In the genomic region with DNA sequence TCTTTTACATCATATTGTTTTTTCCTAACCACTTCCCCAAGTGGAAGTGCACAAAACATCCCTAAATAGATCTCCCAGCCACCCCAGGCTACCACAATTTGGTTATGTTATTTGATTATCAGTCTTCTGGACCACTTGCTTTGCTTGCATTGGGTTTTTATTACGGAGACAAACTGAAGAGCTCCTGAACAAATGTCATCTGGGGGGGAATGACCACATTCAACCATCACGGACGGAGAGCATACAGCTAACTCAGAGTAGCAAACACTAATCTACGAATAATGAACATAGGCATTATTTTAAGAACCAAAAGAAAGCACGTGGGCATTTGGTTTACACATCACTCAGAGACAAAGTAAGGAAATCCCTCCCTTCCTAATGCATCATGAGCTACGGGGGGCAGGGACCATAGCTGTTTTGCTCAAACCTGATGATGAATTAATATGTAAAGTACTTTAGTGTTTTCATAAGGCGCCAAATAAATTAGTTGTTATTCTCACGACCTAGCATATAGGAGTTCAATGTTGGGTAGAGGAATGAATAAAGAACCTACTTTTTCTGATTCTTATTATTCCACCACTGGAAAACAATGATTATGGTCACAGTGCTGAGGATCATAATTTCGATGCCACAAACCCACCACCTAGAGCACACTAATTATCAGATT, we compare ENCODE assay signal across 8 cellular contexts. TPM values are rescaled to one million over a fixed set of nuclear protein-coding genes. Genes with fewer than 3 reads are reported as not detected.
A peak's percentile ranks its signal among the peaks of the same experiment; 100 is the strongest.
DNase-seq lines count a peak whose midpoint lies in the region; ATAC-seq, FAIRE-seq and TF ChIP-seq lines count a peak whose summit lies in the region.

No MANE protein-coding gene starts in this region.

- TF ChIP-seq CTCF in endothelial cell of umbilical vein (IDR thresholded peaks at IDR 0.05; ENCODE audit: extremely low read depth in 1 of 2, insufficient read depth in 1 of 2, low read depth in 1 of 2, low read length in 2 of 2) = no peak
- no peak for TF ChIP-seq CTCF in neural crest cell (conservative IDR thresholded peaks at IDR 0.05)

- H3K4me3 Mint-ChIP-seq in T-helper 1 cell treated with Interleukin-12 subunit alpha and Interleukin-12 subunit beta and Interleukin-4 antibody, amounts not matched to agents 30 μg/mL and 1 μg/mL, for 36 hours = peak overlapping the region; percentile 80
- H3K4me3 Mint-ChIP-seq in neural crest cell = peak overlapping the region; percentile 97

- peak overlapping the region; percentile 90 for H3K27ac Mint-ChIP-seq in T-helper 1 cell treated with Interleukin-12 subunit alpha and Interleukin-12 subunit beta and Interleukin-4 antibody, amounts not matched to agents 30 μg/mL and 1 μg/mL, for 36 hours
- H3K27ac Mint-ChIP-seq in neural crest cell (ENCODE audit: unreplicated experiment) = peak overlapping the region; percentile 94

- H3K27ac ChIP-seq in endothelial cell of umbilical vein (ENCODE audit: insufficient read depth, low read depth, low read length) = peak overlapping the region; percentile 92

- peak; percentile 44 for FAIRE-seq in endothelial cell of umbilical vein (lab: Jason Lieb, UNC)

- TSS peak; percentile 79 for BruUV-seq in endothelial cell of umbilical vein (replicated peaks; lab: Mats Ljungman, UMichigan)

- TF ChIP-seq POLR2A in endothelial cell of umbilical vein (IDR thresholded peaks at IDR 0.05; ENCODE audit: low read depth, low read length) = no peak

- H3K36me3 Mint-ChIP-seq in T-helper 1 cell treated with Interleukin-12 subunit alpha and Interleukin-12 subunit beta and Interleukin-4 antibody, amounts not matched to agents 30 μg/mL and 1 μg/mL, for 36 hours (ENCODE audit: low read depth) = peaks cover 15% of the 10 kb centered on the region
- H3K36me3 Mint-ChIP-seq in neural crest cell (ENCODE audit: low read depth) = no peaks in the 10 kb centered on the region

- CTCF ChIA-PET in endothelial cell of umbilical vein (lab: Charles Lee) = interaction anchor here (0.8 to 3.6 kb wide), 11 partner anchors 9 to 155 kb away, joined by 3 to 20 read pairs (median 4); a partner anchor contains a TSS

- H3K79me2 ChIP-seq in endothelial cell of umbilical vein (ENCODE audit: control insufficient read depth, insufficient read depth, low read length) = peaks cover 29% of the 10 kb centered on the region

- H3K4me1 ChIP-seq in endothelial cell of umbilical vein (ENCODE audit: control insufficient read depth, extremely low read depth, insufficient read depth, low read length) = peaks cover 25% of the 10 kb centered on the region

- no peaks in the 10 kb centered on the region for H3K9me3 ChIP-seq in endothelial cell of umbilical vein (replicated peaks; ENCODE audit: control insufficient read depth, insufficient read depth, low read length)

- peak overlapping the region; percentile 78 for H2AFZ ChIP-seq in endothelial cell of umbilical vein (ENCODE audit: low read depth, low read length)

- H3K9me3 Mint-ChIP-seq in T-helper 1 cell treated with Interleukin-12 subunit alpha and Interleukin-12 subunit beta and Interleukin-4 antibody, amounts not matched to agents 30 μg/mL and 1 μg/mL, for 36 hours = no peaks in the 10 kb centered on the region
- H3K9me3 Mint-ChIP-seq in neural crest cell = no peaks in the 10 kb centered on the region

- peak overlapping the region; percentile 87 for H3K9ac ChIP-seq in endothelial cell of umbilical vein (replicated peaks; ENCODE audit: extremely low read depth, insufficient read depth, low read length)

- peak overlapping the region; percentile 68 for H3K4me2 ChIP-seq in endothelial cell of umbilical vein (ENCODE audit: insufficient read depth, low read length)

- H3K4me3 ChIP-seq in endothelial cell of umbilical vein (replicated peaks in 1 of 3; ENCODE audit: insufficient read depth in 1 of 3, low read depth in 1 of 3, low read length in 3 of 3) = peak overlapping the region; percentile 33 to 76 (median 60)

- no peak for DNase-seq in Right ventricle myocardium superior
- no peak for DNase-seq in cardiac septum (ENCODE audit: low spot score)
- peak; percentile 87 for DNase-seq in endothelial cell of umbilical vein (ENCODE audit: low read depth, low spot score)
- no peak for DNase-seq in neural crest cell (ENCODE audit: low read depth, low spot score)
- DNase-seq in cortex of kidney (lab: John Stamatoyannopoulos, UW) = no peak

- H3K9me1 ChIP-seq in endothelial cell of umbilical vein (replicated peaks; ENCODE audit: control insufficient read depth, extremely low read depth, insufficient read depth, low read length) = no peaks in the 10 kb centered on the region

- ATAC-seq in Right ventricle myocardium superior (ENCODE audit: poor library complexity) = peak; percentile 4
- ATAC-seq in GM18909 (IDR thresholded peaks at IDR 0.05; ENCODE audit: poor library complexity, unreplicated experiment) = no peak
- no peak for ATAC-seq in GM18867 (IDR thresholded peaks at IDR 0.05; ENCODE audit: unreplicated experiment)

- H3K36me3 ChIP-seq in endothelial cell of umbilical vein (ENCODE audit: control insufficient read depth in 2 of 2, extremely low read depth in 1 of 2, insufficient read depth in 2 of 2, low read length in 2 of 2) = no peaks in the 10 kb centered on the region

- no peaks in the 10 kb centered on the region for H4K20me1 ChIP-seq in endothelial cell of umbilical vein (replicated peaks; ENCODE audit: control insufficient read depth, extremely low read depth, insufficient read depth, low read length)

- H3K27me3 ChIP-seq in endothelial cell of umbilical vein (ENCODE audit: control insufficient read depth in 2 of 2, insufficient read depth in 2 of 2, low read length in 2 of 2) = no peaks in the 10 kb centered on the region

- H3K4me1 Mint-ChIP-seq in T-helper 1 cell treated with Interleukin-12 subunit alpha and Interleukin-12 subunit beta and Interleukin-4 antibody, amounts not matched to agents 30 μg/mL and 1 μg/mL, for 36 hours (ENCODE audit: low read depth) = peaks cover 57% of the 10 kb centered on the region
- H3K4me1 Mint-ChIP-seq in neural crest cell = peaks cover 40% of the 10 kb centered on the region

- intact Hi-C loops in Right ventricle myocardium superior (cut with DNase I) = no loop called here
- intact Hi-C loops in cardiac septum (cut with DNase I) = no loop called here
- intact Hi-C loops in endothelial cell of umbilical vein (cut with micrococcal nuclease) = loop anchor here (1.0 to 10.0 kb wide), 8 partner anchors 8 to 289 kb away; a partner anchor contains a TSS

- H3K27me3 Mint-ChIP-seq in T-helper 1 cell treated with Interleukin-12 subunit alpha and Interleukin-12 subunit beta and Interleukin-4 antibody, amounts not matched to agents 30 μg/mL and 1 μg/mL, for 36 hours (ENCODE audit: low read depth) = no peaks in the 10 kb centered on the region
- no peaks in the 10 kb centered on the region for H3K27me3 Mint-ChIP-seq in neural crest cell (ENCODE audit: low read depth)

- POLR2A ChIA-PET in endothelial cell of umbilical vein (lab: Charles Lee) = interaction anchor here (0.6 to 1.1 kb wide), 3 partner anchors 13 to 23 kb away, joined by 3 read pairs; no protein-coding TSS in a partner anchor

- dilution Hi-C loops in endothelial cell of umbilical vein (cut with MboI; ENCODE audit: extremely low pct_ligation_motif_present, low sequenced_read_pairs) = no loop called here

TF ChIP-seq in endothelial cell of umbilical vein, 7 proteins besides CTCF, POLR2A, EP300 and RAD21:
- TF ChIP-seq POLR2AphosphoS5 (IDR thresholded peaks at IDR 0.05; ENCODE audit: insufficient read depth, low read depth, low read length) (peak; percentile 9), GATA2 (IDR thresholded peaks at IDR 0.05; ENCODE audit: insufficient read depth, insufficient read length, low read depth, low read length) (no peak), MYC (IDR thresholded peaks at IDR 0.05; ENCODE audit: low read depth, low read length) (peak; percentile 7), JUN (IDR thresholded peaks at IDR 0.05; ENCODE audit: borderline replicate concordance, insufficient read depth, insufficient read length, low read depth) (peak; percentile 14), FOS (IDR thresholded peaks at IDR 0.05; ENCODE audit: borderline replicate concordance, insufficient read depth, low read length) (no peak)
- TF ChIP-seq, protein P1, sequence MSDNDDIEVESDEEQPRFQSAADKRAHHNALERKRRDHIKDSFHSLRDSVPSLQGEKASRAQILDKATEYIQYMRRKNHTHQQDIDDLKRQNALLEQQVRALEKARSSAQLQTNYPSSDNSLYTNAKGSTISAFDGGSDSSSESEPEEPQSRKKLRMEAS (IDR thresholded peaks at IDR 0.05; ENCODE audit: insufficient read depth, insufficient read length) = peak; percentile 77

RNA-seq across cellular contexts. Expression of a gene that starts 11.6 kb away (rescaled TPM):
- total RNA-seq in Right ventricle myocardium superior (not detected), cardiac septum (not detected), endothelial cell of umbilical vein (1.00 and 2.7 TPM in 2 replicates), neural crest cell (not detected in 2 replicates)
- polyA plus RNA-seq in endothelial cell of umbilical vein = 0.33 and 0.39 TPM in 2 replicates
- polyA plus RNA-seq in endothelial cell of umbilical vein (2011; cell fraction: cytosol; rRNA removed) = 0.86 and 1.4 TPM in 2 replicates
- 0.38 and 0.91 TPM in 2 replicates for polyA plus RNA-seq in endothelial cell of umbilical vein (2011; cell fraction: nucleus; rRNA removed)
- 7.6 and 11.1 TPM in 2 replicates for polyA plus RNA-seq in endothelial cell of umbilical vein (2012)
- 0.45 TPM in 1 of 2 replicates, not detected in the other for polyA minus RNA-seq in endothelial cell of umbilical vein
- 4.4 TPM for polyA minus RNA-seq in endothelial cell of umbilical vein (2011; cell fraction: cytosol; rRNA and poly(A)+ RNA removed)
- polyA minus RNA-seq in endothelial cell of umbilical vein (2011; cell fraction: nucleus; rRNA and poly(A)+ RNA removed) = 1.3 and 2.4 TPM in 2 replicates

RNA-seq across cellular contexts. Expression of a gene that starts 18.2 kb away (rescaled TPM):
- 13.2 TPM for total RNA-seq in Right ventricle myocardium superior
- total RNA-seq in cardiac septum = 15.0 TPM
- 54.6 and 64.2 TPM in 2 replicates for total RNA-seq in endothelial cell of umbilical vein
- 23.0 and 32.2 TPM in 2 replicates for polyA plus RNA-seq in endothelial cell of umbilical vein
- polyA plus RNA-seq in endothelial cell of umbilical vein (2011; cell fraction: cytosol; rRNA removed) = 35.1 and 36.5 TPM in 2 replicates
- polyA plus RNA-seq in endothelial cell of umbilical vein (2011; cell fraction: nucleus; rRNA removed) = 22.9 and 29.4 TPM in 2 replicates
- polyA plus RNA-seq in endothelial cell of umbilical vein (2012) = 60.8 and 76.7 TPM in 2 replicates
- polyA minus RNA-seq in endothelial cell of umbilical vein = 78.6 and 84.3 TPM in 2 replicates
- polyA minus RNA-seq in endothelial cell of umbilical vein (2011; cell fraction: cytosol; rRNA and poly(A)+ RNA removed) = 30.1 TPM
- 27.9 and 36.6 TPM in 2 replicates for polyA minus RNA-seq in endothelial cell of umbilical vein (2011; cell fraction: nucleus; rRNA and poly(A)+ RNA removed)
- total RNA-seq in neural crest cell = 30.2 and 30.6 TPM in 2 replicates
